8 cellular contexts compared by ENCODE assay signal in genomic region chr3:24088782-24089181, GRCh38.
DNase-seq lines count a peak whose midpoint lies in the region; ATAC-seq, FAIRE-seq and TF ChIP-seq lines count a peak whose summit lies in the region.

No MANE protein-coding gene starts in this region.

- DNase-seq in EH (ENCODE audit: low read depth) (peak; percentile 53), NCI-H69 (lab: John Stamatoyannopoulos, UW) (peak; percentile 31), hepatic stellate cell (ENCODE audit: low spot score) (peak; percentile 45), GM12891 (ENCODE audit: insufficient read length, low spot score) (no peak), NCI-H526 (lab: John Stamatoyannopoulos, UW) (no peak), NCI-H510A treated with DMSO at 0.1 percent for 48 hours (lab: John Stamatoyannopoulos, UW) (no peak)
- no peak for DNase-seq in stimulated activated CD4-positive, alpha-beta T cell treated with anti-CD3 and anti-CD28 coated beads, Interleukin-4, amount 100 ng/mL, for 24 hours

- no peak for TF ChIP-seq POLR2A in GM12891 (IDR thresholded peaks at IDR 0.05; ENCODE audit: low read depth, low read length)

- FAIRE-seq in GM12891 (lab: Jason Lieb, UNC) = no peak

- ATAC-seq in GM21786 (IDR thresholded peaks at IDR 0.05; ENCODE audit: unreplicated experiment) = peak; percentile 60

TF ChIP-seq in GM12891, 5 proteins besides CTCF, POLR2A, EP300 and RAD21:
- TF ChIP-seq POLR2AphosphoS5 (IDR thresholded peaks at IDR 0.05; ENCODE audit: low read depth, low read length) = no peak
- no peak for TF ChIP-seq PAX5 (IDR thresholded peaks at IDR 0.05; ENCODE audit: insufficient read depth, low read length, severe bottlenecking)
- TF ChIP-seq POU2F2 (IDR thresholded peaks at IDR 0.05; ENCODE audit: low read depth, low read length) = no peak
- TF ChIP-seq TAF1 (IDR thresholded peaks at IDR 0.05; ENCODE audit: low read depth, low read length) = no peak
- no peak for TF ChIP-seq SPI1 (IDR thresholded peaks at IDR 0.05; ENCODE audit: low read depth, low read length)
TF ChIP-seq in GM12891: peak in this region for 0.

Comparison
In these comparisons a context has a peak if more than half of its experiments do, and no peak if none do; other contexts are left out.
1. DNase-seq: peak in EH (single experiment), NCI-H69 (single experiment) and hepatic stellate cell (single experiment); none in stimulated activated CD4-positive, alpha-beta T cell treated with anti-CD3 and anti-CD28 coated beads, Interleukin-4, amount 100 ng/mL, for 24 hours (single experiment), GM12891 (single experiment), NCI-H526 (0 of 2) and NCI-H510A treated with DMSO at 0.1 percent for 48 hours (single experiment).